9 cellular contexts compared by ENCODE assay signal in genomic region chr4:8192748-8193738, GRCh38. TPM values are rescaled to one million over a fixed set of nuclear protein-coding genes. Genes with fewer than 3 reads are reported as not detected.
DNase-seq lines count a peak whose midpoint lies in the region; ATAC-seq, FAIRE-seq and TF ChIP-seq lines count a peak whose summit lies in the region.
"Had no signal": no experiment of that assay in that cellular context is flagged by ENCODE, and none has a peak within 500 bp of the region (broad histone marks: within the 10 kb centered on the region; RNA-seq: fewer than 3 reads in every experiment).

No MANE protein-coding gene starts in this region.

- H3K79me2 ChIP-seq in GM12878 (ENCODE audit: control insufficient read depth, insufficient read depth, low read length): no peaks in the 10 kb centered on the region

- intact Hi-C loops in GM12878 (cut with micrococcal nuclease; ENCODE audit: unreplicated experiment) (loop anchor here (1.0 to 2.0 kb wide), 2 partner anchors 16 to 388 kb away; no protein-coding TSS in a partner anchor), aorta (cut with DNase I) (no loop called here)

- no peaks in the 10 kb centered on the region for H3K27me3 ChIP-seq in GM12878 (replicated peaks in 1 of 2; ENCODE audit: control insufficient read depth in 2 of 2, insufficient read depth in 2 of 2, low read length in 1 of 2)
- no peaks in the 10 kb centered on the region for H3K27me3 ChIP-seq in lung (ENCODE audit: control insufficient read depth, insufficient read depth)
- H3K27me3 ChIP-seq in aorta (ENCODE audit: control insufficient read depth in 1 of 2, insufficient read depth in 2 of 2, low read length in 1 of 2): no peaks in the 10 kb centered on the region

- SMC1A ChIA-PET in GM12878 (lab: Charles Lee; ENCODE audit: uncharacterized antibody, unreplicated experiment): interaction anchor here (0.7 to 4.1 kb wide), 6 partner anchors 8 to 877 kb away, joined by 3 to 37 read pairs (median 6); no protein-coding TSS in a partner anchor

- POLR2A ChIA-PET in GM12878 (lab: Charles Lee): interaction anchor here (2.0 kb wide), 1 partner anchor 16 kb away, joined by 7 read pairs; no protein-coding TSS in a partner anchor

- peak; percentile 88 for FAIRE-seq in GM12878 (lab: Jason Lieb, UNC)

- ATAC-seq in GM19438 (IDR thresholded peaks at IDR 0.05; ENCODE audit: low read depth, unreplicated experiment): peak; percentile 76
- peak; percentile 88 for ATAC-seq in HG03342 (IDR thresholded peaks at IDR 0.05; ENCODE audit: unreplicated experiment)
- peak; percentile 93 for ATAC-seq in GM12878
- ATAC-seq in lung (ENCODE audit: insufficient read depth, low FRiP score): no peak
- no peak for ATAC-seq in aorta (ENCODE audit: low FRiP score)

- peak; percentile 79 for TF ChIP-seq RAD21 in GM12878 (IDR thresholded peaks at IDR 0.05; ENCODE audit: insufficient read depth, low read depth, low read length)

- no peak for TF ChIP-seq POLR2A in GM12878 (IDR thresholded peaks at IDR 0.05; ENCODE audit: low read depth, low read length)

- DNase-seq in NCI-H1436 (lab: John Stamatoyannopoulos, UW): peak; percentile 36
- DNase-seq in NCI-H1436 treated with DMSO at 0.1 percent for 48 hours (lab: John Stamatoyannopoulos, UW): no peak
- peak; percentile 57 for DNase-seq in NCI-H510A (lab: John Stamatoyannopoulos, UW)
- peak; percentile 78 for DNase-seq in GM12878 (ENCODE audit: low read depth, low spot score)
- peak; percentile 53 for DNase-seq in lung (ENCODE audit: low spot score)
- DNase-seq in aorta: no peak

- H3K4me2 ChIP-seq in GM12878 (ENCODE audit: control insufficient read depth, insufficient read depth): no peak overlapping the region

- H3K9ac ChIP-seq in GM12878 (ENCODE audit: control insufficient read depth, insufficient read depth, low read length): no peak overlapping the region

- TF ChIP-seq CTCF in GM12878 (IDR thresholded peaks at IDR 0.05 in 2 of 3, conservative IDR thresholded peaks at IDR 0.05 in 1 of 3; ENCODE audit: control insufficient read depth in 2 of 3, extremely low read depth in 1 of 3, insufficient read depth in 1 of 3, low read depth in 3 of 3, low read length in 3 of 3) (peak; percentile 37 to 72 (median 48); a peak in 5 of 6 replicates), lung (IDR thresholded peaks at IDR 0.05; ENCODE audit: control extremely low read depth, extremely low read depth) (peak; percentile 36)

- BruUV-seq in GM12878 (replicated peaks; lab: Mats Ljungman, UMichigan): no TSS peak

- RAD21 ChIA-PET in GM12878 (lab: Charles Lee; ENCODE audit: unreplicated experiment): interaction anchor here (0.7 to 5.8 kb wide), 8 partner anchors 9 to 391 kb away, joined by 3 to 76 read pairs (median 4); no protein-coding TSS in a partner anchor

- in situ Hi-C loops in GM12878 (cut with MboI): no loop called here

- 50% methylated on average over 18 of the region's 18 CpGs for WGBS in GM12878 (ENCODE audit: insufficient coverage, insufficient replicate concordance, low lambda C conversion rate, missing lambda C conversion rate)
- 49 to 50% methylated on average over 18 of the region's 18 CpGs for WGBS in lung, 2 donors
- 63 to 68% methylated on average over 18 of the region's 18 CpGs for WGBS in aorta, 2 donors

- CTCF ChIA-PET in GM12878 (lab: Yijun Ruan, JAX): interaction anchor here (0.7 to 6.3 kb wide), 11 partner anchors 10 to 390 kb away, joined by 3 to 96 read pairs (median 6); no protein-coding TSS in a partner anchor

- H3K4me1 ChIP-seq in GM12878 (ENCODE audit: control insufficient read depth, insufficient read depth, low read length) (peaks cover 16% of the 10 kb centered on the region), lung (ENCODE audit: control insufficient read depth in 2 of 2, insufficient read depth in 2 of 2, low read length in 2 of 2) (peaks cover 0 to 41% of the 10 kb centered on the region in 2 donors), aorta (ENCODE audit: control insufficient read depth in 1 of 2, insufficient read depth in 2 of 2, low read length in 2 of 2) (no peaks in the 10 kb centered on the region)

- H3K4me3 ChIP-seq in GM12878 (no peak overlapping the region), lung (no peak overlapping the region), aorta (ENCODE audit: low read length in 2 of 2) (no peak overlapping the region)

- TF ChIP-seq EP300 in GM12878 (IDR thresholded peaks at IDR 0.05; ENCODE audit: borderline replicate concordance in 1 of 2, control insufficient read depth in 1 of 2, low read depth in 2 of 2, low read length in 2 of 2): peak; percentile 35 to 51; a peak in 2 of 4 replicates

- H3K36me3 ChIP-seq in GM12878 (ENCODE audit: control insufficient read depth in 2 of 2, insufficient read depth in 2 of 2, low read length in 1 of 2) (no peaks in the 10 kb centered on the region), lung (ENCODE audit: control insufficient read depth in 2 of 2, insufficient read depth in 2 of 2, low read length in 2 of 2) (no peaks in the 10 kb centered on the region), aorta (ENCODE audit: control insufficient read depth in 1 of 2, insufficient read depth in 2 of 2, low read length in 1 of 2) (no peaks in the 10 kb centered on the region)

- no peaks in the 10 kb centered on the region for H4K20me1 ChIP-seq in GM12878 (ENCODE audit: control insufficient read depth, insufficient read depth)

- H3K27ac ChIP-seq in GM12878 (ENCODE audit: control insufficient read depth, insufficient read depth) (no peak overlapping the region), lung (ENCODE audit: low read depth in 1 of 2, low read length in 1 of 2) (peak overlapping the region in 1 of 2 donors; percentile 44), aorta (ENCODE audit: low read depth in 1 of 2, low read length in 2 of 2) (no peak overlapping the region)

- H2AFZ ChIP-seq in GM12878 (ENCODE audit: control insufficient read depth, low read depth, low read length): no peak overlapping the region

- no peaks in the 10 kb centered on the region for H3K9me3 ChIP-seq in GM12878 (replicated peaks; ENCODE audit: control insufficient read depth, insufficient read depth, low read length)
- no peaks in the 10 kb centered on the region for H3K9me3 ChIP-seq in lung (ENCODE audit: control insufficient read depth in 2 of 2, insufficient read depth in 1 of 2, low read length in 1 of 2)
- H3K9me3 ChIP-seq in aorta (ENCODE audit: control insufficient read depth, low read length): no peaks in the 10 kb centered on the region

TF ChIP-seq in GM12878, 131 proteins besides CTCF, POLR2A, EP300 and RAD21 (continues in another document):
- TF ChIP-seq MTA2 (IDR thresholded peaks at IDR 0.05; ENCODE audit: low read depth): peak; percentile 63; the same call in 1 of the 2 replicates
- peak; percentile 80 for TF ChIP-seq MLLT1 (IDR thresholded peaks at IDR 0.05)

RNA-seq across cellular contexts. Expression of gene SH3TC1, which starts 6.0 kb away (rescaled TPM):
- 199 and 223 TPM in 2 replicates for total RNA-seq in GM12878 (2013; cell fraction: nucleolus; rRNA removed)
- total RNA-seq in GM12878 (2014; rRNA removed) (30.4 and 33.1 TPM in 2 replicates), GM12878 (2014; rRNA removed; fragmentation: Illumina TruSeq; extraction: Trizol) (14.6 and 15.4 TPM in 2 replicates), GM12878 (2021) (39.6 and 47.0 TPM in 2 replicates), lung (10 to 100 TPM; 41.7 to 67.3 TPM), aorta (10 to 100 TPM; 34.4 to 58.9 TPM)
- 11.1 TPM for polyA plus RNA-seq in GM12878 (2011; ENCODE audit: low read depth)
- polyA plus RNA-seq in GM12878 (2011; rRNA removed) (13.0 and 19.8 TPM in 2 replicates), GM12878 (2014; fragmentation: Illumina TruSeq; extraction: Trizol) (2.6 and 7.4 TPM in 2 replicates), GM12878 (2014; fragmentation: Nextera tagmentation; extraction: Ambion mirVana) (under 1 TPM; 0.19 to 0.62 TPM), GM12878 (2014; rRNA removed) (28.4 and 31.8 TPM in 2 replicates), GM12878 (2016; fragmentation: Nextera tagmentation; extraction: Ambion mirVana) (10 to 100 TPM; 17.0 to 19.8 TPM), lung (10 to 100 TPM; 21.4 to 34.5 TPM), aorta (1 to 10 TPM; 3.4 to 9.0 TPM)
- 23.9 and 42.0 TPM in 2 replicates for polyA plus RNA-seq in GM12878 (2011; cell fraction: cytosol; rRNA removed)
- 186 and 189 TPM in 2 replicates for polyA plus RNA-seq in GM12878 (2011; cell fraction: nucleus; rRNA removed)
- 21.8 and 26.5 TPM in 2 replicates for polyA plus RNA-seq in GM12878 (2012)
- polyA minus RNA-seq in GM12878 (2011; rRNA and poly(A)+ RNA removed): 23.7 and 77.3 TPM in 2 replicates
- 22.4 and 33.3 TPM in 2 replicates for polyA minus RNA-seq in GM12878 (2011; cell fraction: cytosol; rRNA and poly(A)+ RNA removed)
- 101 and 153 TPM in 2 replicates for polyA minus RNA-seq in GM12878 (2011; cell fraction: nucleus; rRNA and poly(A)+ RNA removed)

RNA-seq across cellular contexts. Expression of gene ABLIM2, which starts 34.4 kb away (rescaled TPM):
- 0.37 and 0.42 TPM in 2 replicates for total RNA-seq in GM12878 (2013; cell fraction: nucleolus; rRNA removed)
- total RNA-seq in GM12878 (2014; rRNA removed) (not detected in 2 replicates), GM12878 (2014; rRNA removed; fragmentation: Illumina TruSeq; extraction: Trizol) (not detected in 2 replicates), GM12878 (2021) (0.15 TPM in 1 of 2 replicates, not detected in the other), lung (10 to 100 TPM in 1 of 2 donors, 1 to 10 TPM in 1; 4.0 to 10.9 TPM), aorta (10 to 100 TPM; 15.4 to 20.2 TPM)
- polyA plus RNA-seq in GM12878 (2011; ENCODE audit: low read depth): not detected
- polyA plus RNA-seq in GM12878 (2011; rRNA removed) (0.04 and 0.05 TPM in 2 replicates), GM12878 (2014; fragmentation: Illumina TruSeq; extraction: Trizol) (0.33 TPM in 1 of 2 replicates, not detected in the other), GM12878 (2014; fragmentation: Nextera tagmentation; extraction: Ambion mirVana) (under 1 TPM in 1 of 2 experiments, not detected in 1; 0.03 TPM), GM12878 (2014; rRNA removed) (not detected in 2 replicates), GM12878 (2016; fragmentation: Nextera tagmentation; extraction: Ambion mirVana) (not detected), lung (1 to 10 TPM; 1.7 to 6.5 TPM), aorta (1 to 10 TPM; 5.3 to 6.8 TPM)
- polyA plus RNA-seq in GM12878 (2011; cell fraction: cytosol; rRNA removed): 0.03 TPM in 2 replicates
- polyA plus RNA-seq in GM12878 (2011; cell fraction: nucleus; rRNA removed): 0.09 and 1.5 TPM in 2 replicates
- 0.07 and 0.14 TPM in 2 replicates for polyA plus RNA-seq in GM12878 (2012)
- polyA minus RNA-seq in GM12878 (2011; rRNA and poly(A)+ RNA removed): not detected in 2 replicates
- polyA minus RNA-seq in GM12878 (2011; cell fraction: cytosol; rRNA and poly(A)+ RNA removed): not detected in 2 replicates
- polyA minus RNA-seq in GM12878 (2011; cell fraction: nucleus; rRNA and poly(A)+ RNA removed): 0.29 TPM in 1 of 2 replicates, not detected in the other
- polyA plus RNA-seq: AG04450 had no signal

Comparison
In these comparisons a context has a peak if more than half of its experiments do, and no peak if none do; other contexts are left out.
1. DNase-seq: peak in NCI-H1436 (single experiment), NCI-H510A (single experiment), GM12878 (single experiment) and lung (single experiment); none in NCI-H1436 treated with DMSO at 0.1 percent for 48 hours (single experiment) and aorta (0 of 2).
2. ATAC-seq: peak in GM19438 (single experiment), HG03342 (single experiment) and GM12878 (single experiment); none in lung (single experiment) and aorta (single experiment).